ENCODE assay signal across 8 cellular contexts in genomic region chr5:66307647-66308257, GRCh38.
DNase-seq lines count a peak whose midpoint lies in the region; ATAC-seq lines count a peak whose summit lies in the region.

No MANE protein-coding gene starts in this region.

- peak; percentile 65 for ATAC-seq in GM19023 (IDR thresholded peaks at IDR 0.05; ENCODE audit: unreplicated experiment)

- DNase-seq in COLO829 (ENCODE audit: low spot score) (peak; percentile 59), HS-27A (ENCODE audit: low read depth) (peak; percentile 22), NCI-H82 treated with DMSO at 0.1 percent for 48 hours (lab: John Stamatoyannopoulos, UW; ENCODE audit: unreplicated experiment) (peak; percentile 31), brain pericyte (ENCODE audit: low read depth, low spot score) (peak; percentile 27), inferior parietal cortex (ENCODE audit: extremely low spot score) (peak; percentile 90), stromal cell of bone marrow (ENCODE audit: low read depth) (peak; percentile 51), activated gamma-delta T cell (lab: John Stamatoyannopoulos, UW) (no peak)
